Comparison of ENCODE assay signal across 19 cellular contexts in the genomic region with DNA sequence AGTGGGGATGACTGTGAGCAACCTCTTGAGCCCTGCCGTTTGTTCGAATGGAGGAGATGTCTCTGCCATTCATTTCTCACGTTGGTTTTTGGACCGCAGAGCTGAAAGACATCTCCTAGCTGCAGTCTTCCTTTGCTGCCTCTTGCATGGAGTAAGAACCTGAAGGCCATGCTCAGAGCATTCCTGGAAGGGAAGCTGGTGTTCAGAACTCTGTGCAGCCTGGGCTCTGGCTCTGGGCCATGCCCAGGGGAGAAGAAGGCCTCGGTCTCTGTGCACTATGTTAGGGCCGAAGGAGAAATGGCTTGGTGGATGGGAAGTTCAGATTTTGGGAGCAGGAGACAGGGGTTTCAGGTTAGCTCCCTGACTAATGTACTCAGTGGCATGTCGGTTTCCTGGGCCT. TPM values are rescaled to one million over a fixed set of nuclear protein-coding genes. Genes with fewer than 3 reads are reported as not detected.
DNase-seq lines count a peak whose midpoint lies in the region; ATAC-seq and TF ChIP-seq lines count a peak whose summit lies in the region.
"Had no signal": no experiment of that assay in that cellular context is flagged by ENCODE, and none has a peak within 500 bp of the region (broad histone marks: within the 10 kb centered on the region; RNA-seq: fewer than 3 reads in every experiment).

No MANE protein-coding gene starts in this region.

- peaks cover 12% of the 10 kb centered on the region for H3K4me1 Mint-ChIP-seq in activated CD4-positive, alpha-beta T cell treated with anti-CD3 and anti-CD28 coated beads, Interleukin-2, amount 10 ng/mL, durations not matched to agents 24 days and 14 days
- H3K4me1 Mint-ChIP-seq in activated CD4-positive, alpha-beta T cell treated with anti-CD3 and anti-CD28 coated beads for 36 hours: peaks cover 5% of the 10 kb centered on the region
- H3K4me1 Mint-ChIP-seq in activated T-helper 2 cell treated with anti-CD3 and anti-CD28 coated beads, Interferon-gamma antibody, Interleukin-2, Interleukin-4, amounts not matched to agents 10 μg/mL and 5 μg/mL and 100 μg/mL, durations not matched to agents 14 hours and 24 hours and 36 hours (ENCODE audit: low read depth): peaks cover 6% of the 10 kb centered on the region

- H3K9me3 ChIP-seq in left ventricle myocardium inferior (replicated peaks) (no peaks in the 10 kb centered on the region), parathyroid adenoma (ENCODE audit: control insufficient read depth, low read length) (no peaks in the 10 kb centered on the region), breast epithelium (no peaks in the 10 kb centered on the region)

- H3K4me1 ChIP-seq in left ventricle myocardium inferior: peaks cover 37% of the 10 kb centered on the region
- no peaks in the 10 kb centered on the region for H3K4me1 ChIP-seq in parathyroid adenoma
- H3K4me1 ChIP-seq in breast epithelium: no peaks in the 10 kb centered on the region
- H3K4me1 ChIP-seq: BLaER1 treated with 17β-estradiol and CSF1 and Interleukin-3, amounts not matched to agents 10 nM and 100 nM had no signal

- DNase-seq in activated CD4-positive, alpha-beta T cell treated with anti-CD3 and anti-CD28 coated beads, Interleukin-2, amount 10 ng/mL, durations not matched to agents 24 days and 14 days: peak; percentile 52
- DNase-seq in activated CD4-positive, alpha-beta T cell treated with anti-CD3 and anti-CD28 coated beads for 36 hours: no peak
- peak; percentile 4 for DNase-seq in activated T-helper 2 cell treated with anti-CD3 and anti-CD28 coated beads, Interferon-gamma antibody, Interleukin-2, Interleukin-4, amounts not matched to agents 10 μg/mL and 5 μg/mL and 100 μg/mL, durations not matched to agents 14 hours and 24 hours and 36 hours (ENCODE audit: low spot score)
- DNase-seq in left ventricle myocardium inferior (no peak), breast epithelium (ENCODE audit: low spot score in 2 of 2) (no peak)
- DNase-seq: CD8-positive, alpha-beta memory T cell; DND-41; GM23248; KG1; NCI-H1436 treated with DMSO at 0.1 percent for 48 hours; NCI-H2029 treated with DMSO at 0.1 percent for 48 hours; NCI-H510A; PC-9 had no signal

- no peaks in the 10 kb centered on the region for H3K27me3 ChIP-seq in left ventricle myocardium inferior (ENCODE audit: low read depth)
- H3K27me3 ChIP-seq in parathyroid adenoma (ENCODE audit: control insufficient read depth, insufficient read depth, low read length): no peaks in the 10 kb centered on the region
- peaks cover 0 to 7% of the 10 kb centered on the region in 2 donors for H3K27me3 ChIP-seq in breast epithelium

- no peaks in the 10 kb centered on the region for H3K79me2 ChIP-seq in parathyroid adenoma

- H3K27ac Mint-ChIP-seq in activated CD4-positive, alpha-beta T cell treated with anti-CD3 and anti-CD28 coated beads, Interleukin-2, amount 10 ng/mL, durations not matched to agents 24 days and 14 days: no peak overlapping the region
- H3K27ac Mint-ChIP-seq in activated CD4-positive, alpha-beta T cell treated with anti-CD3 and anti-CD28 coated beads for 36 hours: no peak overlapping the region
- H3K27ac Mint-ChIP-seq in activated T-helper 2 cell treated with anti-CD3 and anti-CD28 coated beads, Interferon-gamma antibody, Interleukin-2, Interleukin-4, amounts not matched to agents 10 μg/mL and 5 μg/mL and 100 μg/mL, durations not matched to agents 14 hours and 24 hours and 36 hours: no peak overlapping the region

- no peak for ATAC-seq in activated CD4-positive, alpha-beta T cell treated with anti-CD3 and anti-CD28 coated beads for 36 hours
- no peak for ATAC-seq in GM21447 (IDR thresholded peaks at IDR 0.05; ENCODE audit: unreplicated experiment)
- no peak for ATAC-seq in GM19324 (IDR thresholded peaks at IDR 0.05; ENCODE audit: low FRiP score, unreplicated experiment)
- ATAC-seq: GM12878 had no signal

- H2AFZ ChIP-seq in parathyroid adenoma: peak overlapping the region; percentile 7
- H2AFZ ChIP-seq: GM23248, PC-9 had no signal

- H3K9ac ChIP-seq in parathyroid adenoma: no peak overlapping the region
- H3K9ac ChIP-seq: BLaER1 treated with 17β-estradiol and CSF1 and Interleukin-3, amounts not matched to agents 10 nM and 100 nM; GM23248 had no signal

- TF ChIP-seq CTCF in left ventricle myocardium inferior (IDR thresholded peaks at IDR 0.05; ENCODE audit: borderline replicate concordance) (no peak), parathyroid adenoma (IDR thresholded peaks at IDR 0.05) (no peak), breast epithelium (IDR thresholded peaks at IDR 0.05) (no peak)

- no peaks in the 10 kb centered on the region for H3K9me3 Mint-ChIP-seq in activated CD4-positive, alpha-beta T cell treated with anti-CD3 and anti-CD28 coated beads, Interleukin-2, amount 10 ng/mL, durations not matched to agents 24 days and 14 days
- peaks cover 4% of the 10 kb centered on the region for H3K9me3 Mint-ChIP-seq in activated CD4-positive, alpha-beta T cell treated with anti-CD3 and anti-CD28 coated beads for 36 hours (ENCODE audit: low read depth)
- H3K9me3 Mint-ChIP-seq in activated T-helper 2 cell treated with anti-CD3 and anti-CD28 coated beads, Interferon-gamma antibody, Interleukin-2, Interleukin-4, amounts not matched to agents 10 μg/mL and 5 μg/mL and 100 μg/mL, durations not matched to agents 14 hours and 24 hours and 36 hours: no peaks in the 10 kb centered on the region
- H3K9me3 Mint-ChIP-seq: CD8-positive, alpha-beta memory T cell had no signal

- H3K36me3 Mint-ChIP-seq in activated CD4-positive, alpha-beta T cell treated with anti-CD3 and anti-CD28 coated beads, Interleukin-2, amount 10 ng/mL, durations not matched to agents 24 days and 14 days (ENCODE audit: low read depth): peaks cover 1% of the 10 kb centered on the region
- no peaks in the 10 kb centered on the region for H3K36me3 Mint-ChIP-seq in activated CD4-positive, alpha-beta T cell treated with anti-CD3 and anti-CD28 coated beads for 36 hours (ENCODE audit: low read depth)
- no peaks in the 10 kb centered on the region for H3K36me3 Mint-ChIP-seq in activated T-helper 2 cell treated with anti-CD3 and anti-CD28 coated beads, Interferon-gamma antibody, Interleukin-2, Interleukin-4, amounts not matched to agents 10 μg/mL and 5 μg/mL and 100 μg/mL, durations not matched to agents 14 hours and 24 hours and 36 hours (ENCODE audit: low read depth)
- H3K36me3 Mint-ChIP-seq: CD8-positive, alpha-beta memory T cell had no signal

- CTCF ChIA-PET in activated CD4-positive, alpha-beta T cell treated with anti-CD3 and anti-CD28 coated beads for 36 hours (lab: Charles Lee): interaction anchor here (0.6 to 2.9 kb wide), 3 partner anchors 9 to 218 kb away, joined by 3 to 11 read pairs (median 3); no protein-coding TSS in a partner anchor

- H3K4me3 ChIP-seq in left ventricle myocardium inferior (no peak overlapping the region), parathyroid adenoma (ENCODE audit: low read depth, low read length) (no peak overlapping the region), breast epithelium (no peak overlapping the region)
- H3K4me3 ChIP-seq: BLaER1 treated with 17β-estradiol and CSF1 and Interleukin-3, amounts not matched to agents 10 nM and 100 nM; GM12878; GM23248; PC-9 had no signal

- H3K36me3 ChIP-seq in left ventricle myocardium inferior (peaks cover 9% of the 10 kb centered on the region), parathyroid adenoma (ENCODE audit: control insufficient read depth, insufficient read depth, low read length) (no peaks in the 10 kb centered on the region), breast epithelium (no peaks in the 10 kb centered on the region)
- H3K36me3 ChIP-seq: BLaER1 treated with 17β-estradiol and CSF1 and Interleukin-3, amounts not matched to agents 10 nM and 100 nM had no signal

- POLR2A ChIA-PET in activated CD4-positive, alpha-beta T cell treated with anti-CD3 and anti-CD28 coated beads for 36 hours (lab: Charles Lee): no interaction called here

- TF ChIP-seq POLR2A in breast epithelium (IDR thresholded peaks at IDR 0.05): no peak

- H3K27ac ChIP-seq in left ventricle myocardium inferior (replicated peaks): peak overlapping the region; percentile 88
- no peak overlapping the region for H3K27ac ChIP-seq in parathyroid adenoma
- H3K27ac ChIP-seq in breast epithelium: no peak overlapping the region
- H3K27ac ChIP-seq: BLaER1 treated with 17β-estradiol and CSF1 and Interleukin-3, amounts not matched to agents 10 nM and 100 nM; GM23248; PC-9 had no signal

- peaks cover 19% of the 10 kb centered on the region for H3K27me3 Mint-ChIP-seq in activated CD4-positive, alpha-beta T cell treated with anti-CD3 and anti-CD28 coated beads, Interleukin-2, amount 10 ng/mL, durations not matched to agents 24 days and 14 days
- peaks cover 16% of the 10 kb centered on the region for H3K27me3 Mint-ChIP-seq in activated CD4-positive, alpha-beta T cell treated with anti-CD3 and anti-CD28 coated beads for 36 hours
- H3K27me3 Mint-ChIP-seq in activated T-helper 2 cell treated with anti-CD3 and anti-CD28 coated beads, Interferon-gamma antibody, Interleukin-2, Interleukin-4, amounts not matched to agents 10 μg/mL and 5 μg/mL and 100 μg/mL, durations not matched to agents 14 hours and 24 hours and 36 hours (ENCODE audit: low read depth): peaks cover 16% of the 10 kb centered on the region

- H3K4me3 Mint-ChIP-seq in activated CD4-positive, alpha-beta T cell treated with anti-CD3 and anti-CD28 coated beads, Interleukin-2, amount 10 ng/mL, durations not matched to agents 24 days and 14 days: no peak overlapping the region
- H3K4me3 Mint-ChIP-seq in activated CD4-positive, alpha-beta T cell treated with anti-CD3 and anti-CD28 coated beads for 36 hours: no peak overlapping the region
- no peak overlapping the region for H3K4me3 Mint-ChIP-seq in activated T-helper 2 cell treated with anti-CD3 and anti-CD28 coated beads, Interferon-gamma antibody, Interleukin-2, Interleukin-4, amounts not matched to agents 10 μg/mL and 5 μg/mL and 100 μg/mL, durations not matched to agents 14 hours and 24 hours and 36 hours (ENCODE audit: low read depth)
- H3K4me3 Mint-ChIP-seq: CD8-positive, alpha-beta memory T cell had no signal

- no peak overlapping the region for H3K4me2 ChIP-seq in parathyroid adenoma (ENCODE audit: low read length)
- H3K4me2 ChIP-seq: BLaER1 treated with 17β-estradiol and CSF1 and Interleukin-3, amounts not matched to agents 10 nM and 100 nM; PC-9 had no signal

- intact Hi-C loops in activated CD4-positive, alpha-beta T cell treated with anti-CD3 and anti-CD28 coated beads, Interleukin-2, amount 10 ng/mL, durations not matched to agents 24 days and 14 days (cut with micrococcal nuclease): no loop called here
- intact Hi-C loops in activated CD4-positive, alpha-beta T cell treated with anti-CD3 and anti-CD28 coated beads for 36 hours (cut with DNase I, micrococcal nuclease): loop anchor here in 1 of 2 experiments (5.0 kb wide), 2 partner anchors 149 to 389 kb away; no protein-coding TSS in a partner anchor
- intact Hi-C loops in activated T-helper 2 cell treated with anti-CD3 and anti-CD28 coated beads, Interferon-gamma antibody, Interleukin-2, Interleukin-4, amounts not matched to agents 10 μg/mL and 5 μg/mL and 100 μg/mL, durations not matched to agents 14 hours and 24 hours and 36 hours (cut with micrococcal nuclease): loop anchor here (10.0 kb wide), 1 partner anchor 151 kb away; no protein-coding TSS in a partner anchor
- intact Hi-C loops in left ventricle myocardium inferior (cut with micrococcal nuclease) (no loop called here), breast epithelium (cut with DNase I; ENCODE audit: low total_unique reads) (no loop called here)

RNA-seq across cellular contexts. Expression of a gene that starts 22.9 kb away (rescaled TPM):
- not detected in 2 replicates for total RNA-seq in activated CD4-positive, alpha-beta T cell treated with anti-CD3 and anti-CD28 coated beads, Interleukin-2, amount 10 ng/mL, durations not matched to agents 24 days and 14 days
- not detected for total RNA-seq in activated CD4-positive, alpha-beta T cell treated with anti-CD3 and anti-CD28 coated beads for 36 hours
- total RNA-seq in activated T-helper 2 cell treated with anti-CD3 and anti-CD28 coated beads, Interferon-gamma antibody, Interleukin-2, Interleukin-4, amounts not matched to agents 10 μg/mL and 5 μg/mL and 100 μg/mL, durations not matched to agents 14 hours and 24 hours and 36 hours: not detected in 2 replicates
- 0.49 TPM for total RNA-seq in left ventricle myocardium inferior
- total RNA-seq in breast epithelium: 1 to 10 TPM in 2 of 3 donors, not detected in 1; 2.2 to 2.5 TPM
- total RNA-seq: A172; CD8-positive, alpha-beta memory T cell; GM23248; PC-9 had no signal

Comparison
In these comparisons a context has a peak if more than half of its experiments do, and no peak if none do; other contexts are left out.
1. DNase-seq: peak in activated CD4-positive, alpha-beta T cell treated with anti-CD3 and anti-CD28 coated beads, Interleukin-2, amount 10 ng/mL, durations not matched to agents 24 days and 14 days (single experiment) and activated T-helper 2 cell treated with anti-CD3 and anti-CD28 coated beads, Interferon-gamma antibody, Interleukin-2, Interleukin-4, amounts not matched to agents 10 μg/mL and 5 μg/mL and 100 μg/mL, durations not matched to agents 14 hours and 24 hours and 36 hours (single experiment); none in activated CD4-positive, alpha-beta T cell treated with anti-CD3 and anti-CD28 coated beads for 36 hours (single experiment), left ventricle myocardium inferior (single experiment) and breast epithelium (0 of 2).